In the genomic region with DNA sequence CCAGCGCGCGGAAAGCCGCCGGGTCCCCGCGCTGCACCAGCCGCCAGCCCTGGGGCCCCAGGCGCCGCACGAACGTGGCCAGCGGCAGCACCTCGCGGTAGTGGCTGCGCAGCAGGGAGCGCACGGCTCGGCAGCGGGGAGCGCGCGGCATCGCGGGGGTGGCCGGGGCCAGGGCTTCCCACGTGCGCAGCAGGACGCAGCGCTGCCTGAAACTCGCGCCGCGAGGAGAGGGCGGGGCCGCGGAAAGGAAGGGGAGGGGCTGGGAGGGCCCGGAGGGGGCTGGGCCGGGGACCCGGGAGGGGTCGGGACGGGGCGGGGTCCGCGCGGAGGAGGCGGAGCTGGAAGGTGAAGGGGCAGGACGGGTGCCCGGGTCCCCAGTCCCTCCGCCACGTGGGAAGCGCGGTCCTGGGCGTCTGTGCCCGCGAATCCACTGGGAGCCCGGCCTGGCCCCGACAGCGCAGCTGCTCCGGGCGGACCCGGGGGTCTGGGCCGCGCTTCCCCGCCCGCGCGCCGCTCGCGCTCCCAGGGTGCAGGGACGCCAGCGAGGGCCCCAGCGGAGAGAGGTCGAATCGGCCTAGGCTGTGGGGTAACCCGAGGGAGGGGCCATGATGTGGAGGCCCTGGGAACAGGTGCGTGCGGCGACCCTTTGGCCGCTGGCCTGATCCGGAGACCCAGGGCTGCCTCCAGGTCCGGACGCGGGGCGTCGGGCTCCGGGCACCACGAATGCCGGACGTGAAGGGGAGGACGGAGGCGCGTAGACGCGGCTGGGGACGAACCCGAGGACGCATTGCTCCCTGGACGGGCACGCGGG, we compare ENCODE assay signal across 8 cellular contexts. TPM values are rescaled to one million over a fixed set of nuclear protein-coding genes. Genes with fewer than 3 reads are reported as not detected.
A peak's percentile ranks its signal among the peaks of the same experiment; 100 is the strongest.
DNase-seq lines count a peak whose midpoint lies in the region; ATAC-seq lines count a peak whose summit lies in the region.

A gene (minus strand): TSS at position 230 of the 811 bp plus-strand sequence. CDS start 79 bp downstream, at position 151.

- DNase-seq in COR-L47 (lab: John Stamatoyannopoulos, UW), result peak; percentile 11
- DNase-seq in MG63, result peak; percentile 64
- DNase-seq in activated CD8-positive, alpha-beta memory T cell treated with anti-CD3 and anti-CD28 coated beads for 4 hours (ENCODE audit: low read depth in 2 of 2), result peak; percentile 57 to 66
- peak; percentile 53 to 66 for DNase-seq in stimulated activated CD8-positive, alpha-beta memory T cell treated with anti-CD3 and anti-CD28 coated beads, Interleukin-15, amount 100 ng/mL, for 48 hours (ENCODE audit: low read depth in 2 of 2)
- no peak for DNase-seq in H4 (ENCODE audit: low spot score)
- DNase-seq in NCI-H1436 (lab: John Stamatoyannopoulos, UW), result no peak

- H3K36me3 ChIP-seq in MG63 (no peaks in the 10 kb centered on the region), iPS-20b (ENCODE audit: insufficient read depth, low read depth, low read length) (no peaks in the 10 kb centered on the region)

- no peak for ATAC-seq in HG02642 (IDR thresholded peaks at IDR 0.05; ENCODE audit: poor library complexity, unreplicated experiment)

- H3K27me3 ChIP-seq in MG63 (peaks cover 4% of the 10 kb centered on the region; the same call in 1 of the 2 replicates), iPS-20b (ENCODE audit: insufficient read depth, low read length) (peaks cover 15% of the 10 kb centered on the region)

- no peaks in the 10 kb centered on the region for H3K9me3 ChIP-seq in MG63
- H3K9me3 ChIP-seq in iPS-20b (ENCODE audit: insufficient read depth, low read depth, low read length), result no peaks in the 10 kb centered on the region

- no peaks in the 10 kb centered on the region; the same call in 1 of the 2 replicates for H3K4me1 ChIP-seq in iPS-20b (ENCODE audit: insufficient read depth, low read length)

- H3K4me3 ChIP-seq in MG63 (peak within 1 kb of the TSS; percentile 29), iPS-20b (ENCODE audit: low read length) (peak within 1 kb of the TSS; percentile 70)

- no peak within 1 kb of the TSS for H3K27ac ChIP-seq in iPS-20b (ENCODE audit: low read length)

- no peak within 1 kb of the TSS; the same call in 1 of the 2 replicates for H3K9ac ChIP-seq in iPS-20b (ENCODE audit: low read depth, low read length)

RNA-seq across cellular contexts. Expression of the gene that starts here (rescaled TPM):
- total RNA-seq in MG63 (2014; rRNA removed; shearing (Covaris generic); ENCODE audit: low replicate concordance), result 0.72 and 2.4 TPM in 2 replicates
- total RNA-seq in H4 (2014; rRNA removed; shearing (Covaris generic)), result 0.04 and 0.23 TPM in 2 replicates

Comparison
In these comparisons a context has a peak if more than half of its experiments do, and no peak if none do; other contexts are left out.
1. DNase-seq: peak in COR-L47 (single experiment), MG63 (single experiment), activated CD8-positive, alpha-beta memory T cell treated with anti-CD3 and anti-CD28 coated beads for 4 hours (2 of 2) and stimulated activated CD8-positive, alpha-beta memory T cell treated with anti-CD3 and anti-CD28 coated beads, Interleukin-15, amount 100 ng/mL, for 48 hours (2 of 2); none in H4 (single experiment) and NCI-H1436 (single experiment).